Comparison of ENCODE assay signal across 8 cellular contexts in the genomic region with DNA sequence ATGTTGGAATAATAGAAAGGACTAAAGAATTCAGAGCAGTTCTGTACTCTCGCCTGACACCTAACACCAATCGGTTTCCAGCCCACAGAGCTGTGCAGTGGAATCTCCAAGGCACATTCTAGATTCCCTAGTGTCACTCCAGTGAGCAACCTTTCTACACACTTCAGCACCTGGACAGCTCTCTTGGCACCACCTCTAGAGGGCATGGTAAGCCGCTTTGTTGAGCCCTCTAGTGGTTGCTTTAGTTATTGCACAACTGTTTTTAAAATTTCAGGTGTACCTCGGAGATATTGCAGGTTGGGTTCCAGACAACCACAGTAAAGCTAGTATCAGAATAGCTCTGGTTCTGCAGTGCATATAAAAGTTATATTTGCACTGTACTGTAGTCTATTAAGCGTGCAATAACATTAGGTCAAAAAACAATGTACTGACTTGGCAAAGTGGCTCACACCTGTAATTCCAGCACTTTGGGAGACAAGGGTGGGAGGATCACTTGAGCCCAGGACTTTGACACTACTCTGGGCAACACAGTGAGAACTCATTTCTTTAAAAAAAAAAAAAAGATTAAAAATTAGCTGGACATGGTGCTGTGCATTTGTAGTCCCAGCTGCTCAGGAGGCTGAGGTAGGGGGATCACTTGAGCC. TPM values are rescaled to one million over a fixed set of nuclear protein-coding genes. Genes with fewer than 3 reads are reported as not detected.
DNase-seq lines count a peak whose midpoint lies in the region; ATAC-seq and TF ChIP-seq lines count a peak whose summit lies in the region.

No MANE protein-coding gene starts in this region.

- H3K9me3 ChIP-seq in left lung, result no peaks in the 10 kb centered on the region

- H3K36me3 ChIP-seq in BJ (ENCODE audit: control insufficient read depth, insufficient read depth, low read length) (no peaks in the 10 kb centered on the region), left lung (no peaks in the 10 kb centered on the region)

- no peak overlapping the region for H3K27ac ChIP-seq in left lung

- TF ChIP-seq CTCF in BJ (IDR thresholded peaks at IDR 0.05; ENCODE audit: insufficient read depth, low read depth, low read length) (peak; percentile 94), left lung (IDR thresholded peaks at IDR 0.05) (peak; percentile 68 to 94)

- ATAC-seq in GM19035 (IDR thresholded peaks at IDR 0.05; ENCODE audit: unreplicated experiment) (peak; percentile 96), HG03196 (IDR thresholded peaks at IDR 0.05; ENCODE audit: unreplicated experiment) (peak; percentile 95), left lung (peak; percentile 99)

- intact Hi-C loops in left lung (cut with DNase I), result no loop called here

- CTCF ChIA-PET in BJ (lab: Yijun Ruan, JAX), result interaction anchor here (0.6 to 3.2 kb wide), 10 partner anchors 9 to 907 kb away, joined by 3 to 18 read pairs (median 4); no protein-coding TSS in a partner anchor

- H3K4me1 ChIP-seq in left lung, result no peaks in the 10 kb centered on the region

- H3K27me3 ChIP-seq in BJ (ENCODE audit: control insufficient read depth, insufficient read depth, low read length), result no peaks in the 10 kb centered on the region
- peaks cover 0 to 17% of the 10 kb centered on the region in 2 donors for H3K27me3 ChIP-seq in left lung

- POLR2A ChIA-PET in BJ (lab: Charles Lee), result no interaction called here

- H3K4me3 ChIP-seq in BJ (ENCODE audit: low read depth, low read length) (no peak overlapping the region), left lung (no peak overlapping the region)

- peak; percentile 0 for DNase-seq in BJ (ENCODE audit: low read depth)
- DNase-seq in NCI-H460 (ENCODE audit: extremely low read depth, low read depth), result peak; percentile 87
- peak; percentile 45 for DNase-seq in activated CD4-positive, alpha-beta T cell treated with anti-CD3 and anti-CD28 coated beads for 1 hour
- peak; percentile 66 for DNase-seq in cerebellum (ENCODE audit: low spot score)
- DNase-seq in left lung, result peak in 1 of 2 donors; percentile 74
- peak; percentile 22 to 49 (median 32) for DNase-seq in stimulated activated CD4-positive, alpha-beta T cell treated with anti-CD3 and anti-CD28 coated beads, TNF-alpha, amount 100 ng/mL, for 1 hour (ENCODE audit: low read depth in 3 of 3, low spot score in 1 of 3)

RNA-seq across cellular contexts. Expression of a gene that starts 26.5 kb away (rescaled TPM):
- polyA plus RNA-seq in BJ (2011; rRNA removed), result 0.07 and 0.40 TPM in 2 replicates
- polyA minus RNA-seq in BJ (2011; rRNA and poly(A)+ RNA removed), result 0.21 and 0.33 TPM in 2 replicates
- 0.14 and 0.47 TPM in 2 replicates for total RNA-seq in NCI-H460 (2014; rRNA removed; shearing (Covaris generic))
- 0.04 TPM in 1 of 2 replicates, not detected in the other for polyA plus RNA-seq in NCI-H460 (2014; cell fraction: nucleus; rRNA removed)
- total RNA-seq in cerebellum (64.3 TPM), left lung (1 to 10 TPM; 2.7 to 3.3 TPM)

Comparison
In these comparisons a context has a peak if more than half of its experiments do, and no peak if none do; other contexts are left out.
1. RNA of a gene that starts 26.5 kb away (total RNA-seq): 64.3 TPM in cerebellum (single experiment); 2.7 to 3.3 TPM in left lung and 0.14 to 0.47 TPM in NCI-H460; every median in the first group is over 10 times any median in the second.
2. Peak in every context shown above with its lines, with median percentiles within 50 percentile points of each other: ATAC-seq.